ENCODE assay signal across 9 cellular contexts in genomic region chr20:47574616-47575401, GRCh38.
A peak's percentile ranks its signal among the peaks of the same experiment; 100 is the strongest.
DNase-seq lines count a peak whose midpoint lies in the region; ATAC-seq and TF ChIP-seq lines count a peak whose summit lies in the region.
"Had no signal": no experiment of that assay in that cellular context is flagged by ENCODE, and none has a peak within 500 bp of the region (broad histone marks: within the 10 kb centered on the region; RNA-seq: fewer than 3 reads in every experiment).

No MANE protein-coding gene starts in this region.

- H3K79me2 ChIP-seq in ACC112 (ENCODE audit: control insufficient read depth, insufficient read depth, low read length, unreplicated experiment): peaks cover 41% of the 10 kb centered on the region

- 61 to 63% methylated on average over 4 of the region's 4 CpGs for WGBS in testis, 2 donors

- H3K4me1 ChIP-seq in ACC112 (ENCODE audit: control insufficient read depth, insufficient read depth, low read length, unreplicated experiment): peaks cover 39% of the 10 kb centered on the region
- peaks cover 20% of the 10 kb centered on the region for H3K4me1 ChIP-seq in HEK293 (ENCODE audit: control insufficient read depth, insufficient read depth, low read length)
- H3K4me1 ChIP-seq in testis: peaks cover 15% of the 10 kb centered on the region
- H3K4me1 ChIP-seq in gastrocnemius medialis: peaks cover 57 to 68% of the 10 kb centered on the region in 2 donors

- POLR2A ChIA-PET in HEK293 (lab: Yijun Ruan, JAX): interaction anchor here (1.5 kb wide), 1 partner anchor 73 kb away, joined by 3 read pairs; the partner anchor contains the start of gene NCOA3

- H3K4me3 ChIP-seq in ACC112 (ENCODE audit: low read depth, low read length): no peak overlapping the region; the same call in 1 of the 2 replicates
- H3K4me3 ChIP-seq in HEK293 (ENCODE audit: low read depth, low read length): no peak overlapping the region
- no peak overlapping the region for H3K4me3 ChIP-seq in fibroblast of pulmonary artery (replicated peaks; ENCODE audit: low read depth, low read length)
- H3K4me3 ChIP-seq in testis: no peak overlapping the region
- H3K4me3 ChIP-seq in gastrocnemius medialis: no peak overlapping the region

- no peak overlapping the region for H2AFZ ChIP-seq in ACC112 (ENCODE audit: low read length, unreplicated experiment)

- ATAC-seq in gastrocnemius medialis: no peak
- ATAC-seq in GM18868 (IDR thresholded peaks at IDR 0.05; ENCODE audit: unreplicated experiment): no peak

- no peaks in the 10 kb centered on the region for H3K9me3 ChIP-seq in HEK293 (ENCODE audit: control insufficient read depth, insufficient read depth, low read depth, low read length)
- no peaks in the 10 kb centered on the region for H3K9me3 ChIP-seq in testis
- no peaks in the 10 kb centered on the region for H3K9me3 ChIP-seq in gastrocnemius medialis

- CTCF ChIA-PET in HEK293 (lab: Yijun Ruan, JAX): interaction anchor here (0.6 to 1.5 kb wide), 4 partner anchors 9 to 224 kb away, joined by 3 to 4 read pairs (median 4); no protein-coding TSS in a partner anchor

- no peak for TF ChIP-seq CTCF in HEK293 (tag by site-specific recombination; IDR thresholded peaks at IDR 0.05)
- no peak for TF ChIP-seq CTCF in fibroblast of pulmonary artery (IDR thresholded peaks at IDR 0.05; ENCODE audit: low read length, missing control alignments)
- no peak for TF ChIP-seq CTCF in testis (IDR thresholded peaks at IDR 0.05)
- TF ChIP-seq CTCF in gastrocnemius medialis (IDR thresholded peaks at IDR 0.05 in 4 of 5, conservative IDR thresholded peaks at IDR 0.05 in 1 of 5): no peak

- TF ChIP-seq POLR2A in testis (IDR thresholded peaks at IDR 0.05) (no peak), gastrocnemius medialis (IDR thresholded peaks at IDR 0.05) (no peak)

- H3K36me3 ChIP-seq in ACC112 (ENCODE audit: insufficient read depth, low read length) (peaks cover 5% of the 10 kb centered on the region; the same call in 1 of the 2 replicates), HEK293 (ENCODE audit: control insufficient read depth in 2 of 2, insufficient read depth in 1 of 2, low read length in 2 of 2) (no peaks in the 10 kb centered on the region), testis (ENCODE audit: low read depth, missing control alignments) (no peaks in the 10 kb centered on the region), gastrocnemius medialis (no peaks in the 10 kb centered on the region)

- H3K27me3 ChIP-seq in ACC112 (ENCODE audit: insufficient read depth, low read length) (no peaks in the 10 kb centered on the region), testis (no peaks in the 10 kb centered on the region), gastrocnemius medialis (no peaks in the 10 kb centered on the region)

- H3K27ac ChIP-seq in ACC112 (ENCODE audit: low read depth, low read length) (0 out of 2 replicates have a peak overlapping the region, but pooled peaks have one; percentile 13), HEK293 (ENCODE audit: extremely low read depth, low read depth, low read length) (no peak overlapping the region), testis (no peak overlapping the region), gastrocnemius medialis (peak overlapping the region in 2 of 4 donors; percentile 53 to 62)

- in situ Hi-C loops in gastrocnemius medialis (cut with MboI; ENCODE audit: low sequenced_read_pairs in 4 of 4): no loop called here

- DNase-seq in OCI-M1 (lab: John Stamatoyannopoulos, UW): peak; percentile 51
- DNase-seq in fibroblast of pulmonary artery (ENCODE audit: low read depth): peak; percentile 21
- no peak for DNase-seq in testis
- no peak for DNase-seq in gastrocnemius medialis
- DNase-seq in C1 segment of cervical spinal cord (lab: John Stamatoyannopoulos, UW): no peak
- DNase-seq: GDM1 had no signal

- intact Hi-C loops in testis (cut with DNase I; ENCODE audit: low total_unique reads): no loop called here
- intact Hi-C loops in gastrocnemius medialis (cut with DNase I; ENCODE audit: low total_unique reads): no loop called here

TF ChIP-seq in HEK293, 187 proteins besides CTCF, POLR2A, EP300 and RAD21:
- TF ChIP-seq ZBTB17 (tag by site-specific recombination; IDR thresholded peaks at IDR 0.05): peak; percentile 91
- no peak for TF ChIP-seq ZNF292 (tag by site-specific recombination; IDR thresholded peaks at IDR 0.05; ENCODE audit: borderline replicate concordance, low read depth)
- TF ChIP-seq ZNF132 (tag by site-specific recombination; IDR thresholded peaks at IDR 0.05; ENCODE audit: borderline replicate concordance): no peak
- TF ChIP-seq BCL6B (tag by site-specific recombination; IDR thresholded peaks at IDR 0.05): no peak
- no peak for TF ChIP-seq ZNF621 (tag by site-specific recombination; IDR thresholded peaks at IDR 0.05)
- TF ChIP-seq ZBTB21 (tag by site-specific recombination; IDR thresholded peaks at IDR 0.05): no peak
- TF ChIP-seq ZBTB48 (tag by site-specific recombination; IDR thresholded peaks at IDR 0.05): no peak
- TF ChIP-seq ZNF211 (tag by site-specific recombination; IDR thresholded peaks at IDR 0.05; ENCODE audit: low read depth): no peak
- no peak for TF ChIP-seq TRIM28 (IDR thresholded peaks at IDR 0.05; ENCODE audit: borderline replicate concordance, low read length)
- TF ChIP-seq ZNF223 (tag by site-specific recombination; IDR thresholded peaks at IDR 0.05): no peak
- 0 out of 2 replicates have a peak, but pooled peaks have one; percentile 19 for TF ChIP-seq ZBTB6 (tag by site-specific recombination; IDR thresholded peaks at IDR 0.05)

Comparison
In these comparisons a context has a peak if more than half of its experiments do, and no peak if none do; other contexts are left out.
1. DNase-seq: peak in OCI-M1 (single experiment) and fibroblast of pulmonary artery (single experiment); none in testis (single experiment), gastrocnemius medialis (0 of 2) and C1 segment of cervical spinal cord (0 of 14).